9 cellular contexts compared by ENCODE assay signal in genomic region chr3:2875699-2876098, GRCh38.
"Had no signal": no experiment of that assay in that cellular context is flagged by ENCODE, and none has a peak within 500 bp of the region (broad histone marks: within the 10 kb centered on the region; RNA-seq: fewer than 3 reads in every experiment).

No MANE protein-coding gene starts in this region.

- H3K4me1 Mint-ChIP-seq: GM23338, H9 had no signal

- H3K4me3 ChIP-seq: GM23248, GM23338, HAP-1 had no signal

- H3K27ac Mint-ChIP-seq: GM23338, H9, HFFc6 had no signal

- ATAC-seq: GM23338, HCT116 had no signal

- H3K4me3 Mint-ChIP-seq: GM23338, H9, HFFc6 had no signal

- H3K27ac ChIP-seq: GM23248 had no signal

- H3K4me1 ChIP-seq: HAP-1 had no signal

- H3K9me3 ChIP-seq: HAP-1 had no signal

- DNase-seq: GM23248, GOT3, H7, H9, HCEC 1CT, HFFc6 had no signal

- H3K9me3 Mint-ChIP-seq: H9 had no signal

- H3K36me3 ChIP-seq: HAP-1 had no signal
